22 cellular contexts compared by ENCODE assay signal in genomic region chr14:22896760-22897159, GRCh38. TPM values are rescaled to one million over a fixed set of nuclear protein-coding genes. Genes with fewer than 3 reads are reported as not detected.
DNase-seq lines count a peak whose midpoint lies in the region; ATAC-seq and TF ChIP-seq lines count a peak whose summit lies in the region.
"Had no signal": no experiment of that assay in that cellular context is flagged by ENCODE, and none has a peak within 500 bp of the region (broad histone marks: within the 10 kb centered on the region; RNA-seq: fewer than 3 reads in every experiment).

No MANE protein-coding gene starts in this region.

- no peak for TF ChIP-seq CTCF in CD8-positive, alpha-beta T cell (IDR thresholded peaks at IDR 0.05)
- no peak for TF ChIP-seq CTCF in body of pancreas (IDR thresholded peaks at IDR 0.05)

- intact Hi-C loops in CD8-positive, alpha-beta T cell (cut with DNase I, micrococcal nuclease), result no loop called here
- intact Hi-C loops in body of pancreas (cut with DNase I), result no loop called here

- peak overlapping the region; percentile 56 for H3K27ac Mint-ChIP-seq in CD8-positive, alpha-beta T cell
- peak overlapping the region; percentile 41 for H3K27ac Mint-ChIP-seq in memory B cell

- no peak for ATAC-seq in CD8-positive, alpha-beta T cell
- ATAC-seq in memory B cell (ENCODE audit: low read depth), result no peak
- ATAC-seq in body of pancreas, result no peak
- ATAC-seq: GM12878 had no signal

- H3K4me3 Mint-ChIP-seq in CD8-positive, alpha-beta T cell, result no peak overlapping the region
- H3K4me3 Mint-ChIP-seq in memory B cell, result no peak overlapping the region
- H3K4me3 Mint-ChIP-seq: B cell had no signal

- 56 to 72% methylated on average over 3 of the region's 3 CpGs for WGBS in body of pancreas, 2 donors

- peaks cover 10% of the 10 kb centered on the region for H3K36me3 ChIP-seq in CD8-positive, alpha-beta T cell (ENCODE audit: insufficient read depth, low read length)
- H3K36me3 ChIP-seq in MG63 (no peaks in the 10 kb centered on the region), body of pancreas (replicated peaks in 1 of 2; ENCODE audit: insufficient read depth in 1 of 2, low read depth in 2 of 2) (peaks cover 9 to 10% of the 10 kb centered on the region in 2 donors)

- peaks cover 6% of the 10 kb centered on the region for H3K4me1 Mint-ChIP-seq in CD8-positive, alpha-beta T cell (ENCODE audit: low read depth)
- peaks cover 7% of the 10 kb centered on the region for H3K4me1 Mint-ChIP-seq in memory B cell

- CTCF ChIA-PET in CD8-positive, alpha-beta T cell (lab: Charles Lee), result interaction anchor here (0.9 to 10.0 kb wide), 8 partner anchors 10 to 341 kb away, joined by 3 to 100 read pairs (median 6); partner anchors contain the start of gene LRP10

- H3K36me3 Mint-ChIP-seq in CD8-positive, alpha-beta T cell, result peaks cover 23% of the 10 kb centered on the region
- peaks cover 20% of the 10 kb centered on the region for H3K36me3 Mint-ChIP-seq in memory B cell

- peaks cover 3% of the 10 kb centered on the region for H3K4me1 ChIP-seq in CD8-positive, alpha-beta T cell (ENCODE audit: insufficient read depth, low read length)
- H3K4me1 ChIP-seq in body of pancreas, result no peaks in the 10 kb centered on the region
- H3K4me1 ChIP-seq: SJCRH30 had no signal

- DNase-seq in NCI-H1105 treated with DMSO at 0.1 percent for 48 hours (lab: John Stamatoyannopoulos, UW), result peak; percentile 31
- no peak for DNase-seq in NCI-H1105 (lab: John Stamatoyannopoulos, UW)
- no peak for DNase-seq in CD8-positive, alpha-beta T cell
- no peak for DNase-seq in memory B cell (ENCODE audit: low spot score in 2 of 2)
- no peak for DNase-seq in AML-193 (lab: John Stamatoyannopoulos, UW)
- no peak for DNase-seq in MG63
- no peak for DNase-seq in body of pancreas
- DNase-seq: 8988T, DMS153, EL, GM23248, NCI-H1048, NCI-H146, NCI-H2081 treated with DMSO at 0.1 percent for 48 hours, NCI-H2227 treated with DMSO at 0.1 percent for 48 hours, NCI-H510A treated with DMSO at 0.1 percent for 48 hours, PC-9, SJCRH30 had no signal

- H3K9me3 Mint-ChIP-seq in CD8-positive, alpha-beta T cell, result no peaks in the 10 kb centered on the region
- H3K9me3 Mint-ChIP-seq in memory B cell, result no peaks in the 10 kb centered on the region

- H3K9me3 ChIP-seq in CD8-positive, alpha-beta T cell (ENCODE audit: low read length), result no peaks in the 10 kb centered on the region
- H3K9me3 ChIP-seq in MG63 (no peaks in the 10 kb centered on the region), body of pancreas (no peaks in the 10 kb centered on the region)
- H3K9me3 ChIP-seq: SJCRH30 had no signal

- POLR2A ChIA-PET in CD8-positive, alpha-beta T cell (lab: Charles Lee), result no interaction called here

- no peak for TF ChIP-seq POLR2A in body of pancreas (IDR thresholded peaks at IDR 0.05)

- no peak overlapping the region for H3K4me3 ChIP-seq in CD8-positive, alpha-beta T cell (ENCODE audit: low read depth, low read length)
- H3K4me3 ChIP-seq in MG63 (no peak overlapping the region), body of pancreas (no peak overlapping the region)
- H3K4me3 ChIP-seq: GM12878, GM23248, PC-9, SJCRH30 had no signal

- no peak overlapping the region for H3K27ac ChIP-seq in CD8-positive, alpha-beta T cell (ENCODE audit: low read depth, low read length)
- H3K27ac ChIP-seq in angular gyrus (ENCODE audit: low read depth, low read length) (peak overlapping the region; percentile 12), body of pancreas (no peak overlapping the region)
- H3K27ac ChIP-seq: GM23248, KMS-11, PC-9, SJCRH30 had no signal

- no peaks in the 10 kb centered on the region for H3K27me3 ChIP-seq in CD8-positive, alpha-beta T cell (ENCODE audit: insufficient read depth, low read length)
- H3K27me3 ChIP-seq in MG63, result no peaks in the 10 kb centered on the region
- no peaks in the 10 kb centered on the region for H3K27me3 ChIP-seq in body of pancreas
- H3K27me3 ChIP-seq: SJCRH30 had no signal

- H3K27me3 Mint-ChIP-seq in CD8-positive, alpha-beta T cell (ENCODE audit: low read depth), result no peaks in the 10 kb centered on the region
- H3K27me3 Mint-ChIP-seq in memory B cell, result no peaks in the 10 kb centered on the region
- H3K27me3 Mint-ChIP-seq: B cell had no signal

RNA-seq across cellular contexts. Expression of gene REM2, which starts 13.7 kb away (rescaled TPM):
- total RNA-seq in CD8-positive, alpha-beta T cell, result 1 to 10 TPM; 4.1 to 5.4 TPM
- not detected in 2 replicates for total RNA-seq in MG63 (2014; rRNA removed; shearing (Covaris generic); ENCODE audit: low replicate concordance)
- total RNA-seq in body of pancreas, result not detected
- total RNA-seq: SJCRH30 had no signal

RNA-seq across cellular contexts. Expression of gene RBM23, which starts 22.2 kb away (rescaled TPM):
- 100 to 1,000 TPM; 135 to 141 TPM for total RNA-seq in CD8-positive, alpha-beta T cell
- 25.4 and 27.8 TPM in 2 replicates for total RNA-seq in MG63 (2014; rRNA removed; shearing (Covaris generic); ENCODE audit: low replicate concordance)
- 100 to 1,000 TPM in 1 of 2 donors, 10 to 100 TPM in 1; 39.4 to 219 TPM for total RNA-seq in body of pancreas

RNA-seq across cellular contexts. Expression of gene LRP10, which starts 25.2 kb away (rescaled TPM):
- 10 to 100 TPM; 37.1 to 39.2 TPM for total RNA-seq in CD8-positive, alpha-beta T cell
- total RNA-seq in MG63 (2014; rRNA removed; shearing (Covaris generic); ENCODE audit: low replicate concordance), result 6.4 and 21.9 TPM in 2 replicates
- 10 to 100 TPM; 47.8 to 83.0 TPM for total RNA-seq in body of pancreas

RNA-seq across cellular contexts. Expression of gene PRMT5, which starts 32.4 kb away (rescaled TPM):
- 10 to 100 TPM; 14.3 to 15.2 TPM for total RNA-seq in CD8-positive, alpha-beta T cell
- total RNA-seq in MG63 (2014; rRNA removed; shearing (Covaris generic); ENCODE audit: low replicate concordance), result 99.2 and 100 TPM in 2 replicates
- total RNA-seq in body of pancreas, result 10 to 100 TPM; 36.1 to 40.2 TPM
